22 cellular contexts compared by ENCODE assay signal in genomic region chr17:72971513-72971880, GRCh38.
"Had no signal": no experiment of that assay in that cellular context is flagged by ENCODE, and none has a peak within 500 bp of the region (broad histone marks: within the 10 kb centered on the region; RNA-seq: fewer than 3 reads in every experiment).

No MANE protein-coding gene starts in this region.

- H3K4me3 Mint-ChIP-seq: activated naive CD4-positive, alpha-beta T cell treated with anti-CD3 and anti-CD28 coated beads, Interleukin-2, amount 50 U/mL, for 24 hours; dendritic cell treated with granulocyte-macrophage colony-stimulating factor and Interleukin-4, amounts not matched to agents 40 ng/mL and 50 ng/mL, for 4 days; naive thymus-derived CD4-positive, alpha-beta T cell; stimulated activated effector memory CD8-positive, alpha-beta T cell treated with anti-CD3 and anti-CD28 coated beads, Interleukin-12 subunit alpha, Interleukin-12 subunit beta, amount 100 ng/mL, for 72 hours had no signal

- H3K27me3 ChIP-seq: brain microvascular endothelial cell, foreskin keratinocyte, pancreas, stomach, suprapubic skin, tibial nerve had no signal

- DNase-seq: activated CD4-positive, alpha-beta T cell treated with anti-CD3 and anti-CD28 coated beads for 1 hour; activated CD4-positive, alpha-beta T cell treated with anti-CD3 and anti-CD28 coated beads, Interleukin-2, amount 50 U/mL, for 1 hour; activated gamma-delta T cell treated with Interleukin-2 at 50 U/mL for 16 hours; activated T-cell treated with anti-CD3 and anti-CD28 coated beads, Interleukin-2, amount 50 U/mL, for 1 hour; aorta; brain microvascular endothelial cell; caudate nucleus; effector CD4-positive, alpha-beta T cell; foreskin keratinocyte; naive thymus-derived CD4-positive, alpha-beta T cell; pancreas; stimulated activated CD4-positive, alpha-beta T cell treated with anti-CD3 and anti-CD28 coated beads, Interleukin-1b, Interleukin-23, amount 100 ng/mL, for 48 hours; stomach; T-helper 2 cell had no signal

- H3K27ac Mint-ChIP-seq: activated naive CD4-positive, alpha-beta T cell treated with anti-CD3 and anti-CD28 coated beads, Interleukin-2, amount 50 U/mL, for 24 hours; dendritic cell treated with granulocyte-macrophage colony-stimulating factor and Interleukin-4, amounts not matched to agents 40 ng/mL and 50 ng/mL, for 4 days; naive thymus-derived CD4-positive, alpha-beta T cell; stimulated activated effector memory CD8-positive, alpha-beta T cell treated with anti-CD3 and anti-CD28 coated beads, Interleukin-12 subunit alpha, Interleukin-12 subunit beta, amount 100 ng/mL, for 72 hours had no signal

- H3K27me3 Mint-ChIP-seq: activated naive CD4-positive, alpha-beta T cell treated with anti-CD3 and anti-CD28 coated beads, Interleukin-2, amount 50 U/mL, for 24 hours; dendritic cell treated with granulocyte-macrophage colony-stimulating factor and Interleukin-4, amounts not matched to agents 40 ng/mL and 50 ng/mL, for 4 days; naive thymus-derived CD4-positive, alpha-beta T cell had no signal

- H3K9me3 Mint-ChIP-seq: activated naive CD4-positive, alpha-beta T cell treated with anti-CD3 and anti-CD28 coated beads, Interleukin-2, amount 50 U/mL, for 24 hours; dendritic cell treated with granulocyte-macrophage colony-stimulating factor and Interleukin-4, amounts not matched to agents 40 ng/mL and 50 ng/mL, for 4 days; stimulated activated effector memory CD8-positive, alpha-beta T cell treated with anti-CD3 and anti-CD28 coated beads, Interleukin-12 subunit alpha, Interleukin-12 subunit beta, amount 100 ng/mL, for 72 hours had no signal

- ATAC-seq: foreskin keratinocyte; left lobe of liver; naive thymus-derived CD4-positive, alpha-beta T cell; stimulated activated effector memory CD8-positive, alpha-beta T cell treated with anti-CD3 and anti-CD28 coated beads, Interleukin-12 subunit alpha, Interleukin-12 subunit beta, amount 100 ng/mL, for 72 hours had no signal

- H3K9me3 ChIP-seq: pancreas, stomach, suprapubic skin had no signal

- H3K4me3 ChIP-seq: lung, pancreas, skin epidermis, stomach, suprapubic skin, tibial nerve had no signal

- H3K4me1 ChIP-seq: foreskin keratinocyte, pancreas, suprapubic skin had no signal

- H3K27ac ChIP-seq: brain microvascular endothelial cell, foreskin keratinocyte, pancreas, skin epidermis, stomach, suprapubic skin, tibial nerve had no signal

- H3K36me3 Mint-ChIP-seq: stimulated activated effector memory CD8-positive, alpha-beta T cell treated with anti-CD3 and anti-CD28 coated beads, Interleukin-12 subunit alpha, Interleukin-12 subunit beta, amount 100 ng/mL, for 72 hours had no signal

- H3K36me3 ChIP-seq: brain microvascular endothelial cell, pancreas, stomach, suprapubic skin, tibial nerve had no signal
